In genomic region chr11:94546886-94547285, GRCh38 we compare ENCODE assay signal across 1 cellular context.
TF ChIP-seq lines count a peak whose summit lies in the region.

No MANE protein-coding gene starts in this region.

TF ChIP-seq in GM12878, 131 proteins besides CTCF, POLR2A, EP300 and RAD21:
- no peak for TF ChIP-seq ZNF592 (IDR thresholded peaks at IDR 0.05)
- no peak for TF ChIP-seq GABPA (IDR thresholded peaks at IDR 0.05; ENCODE audit: low read depth)
- TF ChIP-seq SMAD5 (IDR thresholded peaks at IDR 0.05; ENCODE audit: low read depth) = no peak
- TF ChIP-seq SREBF1 (IDR thresholded peaks at IDR 0.05; ENCODE audit: low read length) = no peak
- TF ChIP-seq BACH1 (IDR thresholded peaks at IDR 0.05; ENCODE audit: borderline replicate concordance) = no peak
- TF ChIP-seq NR2C2 (IDR thresholded peaks at IDR 0.05; ENCODE audit: borderline replicate concordance, control insufficient read depth, insufficient read length, low read depth) = no peak
- TF ChIP-seq MEF2A (IDR thresholded peaks at IDR 0.05; ENCODE audit: insufficient read depth, low read depth, low read length) = no peak
- TF ChIP-seq, protein P1, sequence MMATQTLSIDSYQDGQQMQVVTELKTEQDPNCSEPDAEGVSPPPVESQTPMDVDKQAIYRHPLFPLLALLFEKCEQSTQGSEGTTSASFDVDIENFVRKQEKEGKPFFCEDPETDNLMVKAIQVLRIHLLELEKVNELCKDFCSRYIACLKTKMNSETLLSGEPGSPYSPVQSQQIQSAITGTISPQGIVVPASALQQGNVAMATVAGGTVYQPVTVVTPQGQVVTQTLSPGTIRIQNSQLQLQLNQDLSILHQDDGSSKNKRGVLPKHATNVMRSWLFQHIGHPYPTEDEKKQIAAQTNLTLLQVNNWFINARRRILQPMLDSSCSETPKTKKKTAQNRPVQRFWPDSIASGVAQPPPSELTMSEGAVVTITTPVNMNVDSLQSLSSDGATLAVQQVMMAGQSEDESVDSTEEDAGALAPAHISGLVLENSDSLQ (IDR thresholded peaks at IDR 0.05) = no peak
